ENCODE assay signal across 19 cellular contexts in genomic region chr11:9379046-9379445, GRCh38.
"Had no signal": no experiment of that assay in that cellular context is flagged by ENCODE, and none has a peak within 500 bp of the region (broad histone marks: within the 10 kb centered on the region; RNA-seq: fewer than 3 reads in every experiment).

No MANE protein-coding gene starts in this region.

- H3K4me1 ChIP-seq: body of pancreas had no signal

- H3K27me3 ChIP-seq: body of pancreas, esophagus squamous epithelium, heart right ventricle, thyroid gland had no signal

- H3K36me3 Mint-ChIP-seq: activated CD4-positive, alpha-beta memory T cell treated with anti-CD3 and anti-CD28 coated beads for 36 hours; immature natural killer cell; naive thymus-derived CD4-positive, alpha-beta T cell had no signal

- ATAC-seq: activated CD4-positive, alpha-beta T cell treated with anti-CD3 and anti-CD28 coated beads for 36 hours; body of pancreas; heart right ventricle; left ventricle myocardium superior; mucosa of descending colon; naive thymus-derived CD4-positive, alpha-beta T cell; stimulated activated naive B cell treated with anti-CD40 and anti-IgM and Interleukin-4, amounts not matched to agents 10 μg/mL and 1 μg/mL and 100 μg/mL, for 72 hours had no signal

- H3K27ac ChIP-seq: body of pancreas, esophagus squamous epithelium, heart right ventricle, thyroid gland, WERI-Rb-1 had no signal

- H3K27me3 Mint-ChIP-seq: activated CD4-positive, alpha-beta memory T cell treated with anti-CD3 and anti-CD28 coated beads for 36 hours; activated CD4-positive, alpha-beta T cell treated with anti-CD3 and anti-CD28 coated beads for 36 hours; stimulated activated naive B cell treated with anti-CD40 and anti-IgM and Interleukin-4, amounts not matched to agents 10 μg/mL and 1 μg/mL and 100 μg/mL, for 72 hours had no signal

- H3K4me3 ChIP-seq: body of pancreas, esophagus squamous epithelium, heart right ventricle, mucosa of descending colon, thyroid gland had no signal

- H3K4me3 Mint-ChIP-seq: activated CD4-positive, alpha-beta memory T cell treated with anti-CD3 and anti-CD28 coated beads for 36 hours; activated CD4-positive, alpha-beta T cell treated with anti-CD3 and anti-CD28 coated beads for 36 hours; immature natural killer cell; stimulated activated naive B cell treated with anti-CD40 and anti-IgM and Interleukin-4, amounts not matched to agents 10 μg/mL and 1 μg/mL and 100 μg/mL, for 72 hours had no signal

- H3K27ac Mint-ChIP-seq: activated CD4-positive, alpha-beta memory T cell treated with anti-CD3 and anti-CD28 coated beads for 36 hours; activated CD4-positive, alpha-beta T cell treated with anti-CD3 and anti-CD28 coated beads for 36 hours; immature natural killer cell; stimulated activated naive B cell treated with anti-CD40 and anti-IgM and Interleukin-4, amounts not matched to agents 10 μg/mL and 1 μg/mL and 100 μg/mL, for 72 hours had no signal

- H3K9me3 Mint-ChIP-seq: activated CD4-positive, alpha-beta memory T cell treated with anti-CD3 and anti-CD28 coated beads for 36 hours; immature natural killer cell; naive thymus-derived CD4-positive, alpha-beta T cell; stimulated activated naive B cell treated with anti-CD40 and anti-IgM and Interleukin-4, amounts not matched to agents 10 μg/mL and 1 μg/mL and 100 μg/mL, for 72 hours had no signal

- H3K36me3 ChIP-seq: esophagus squamous epithelium, heart right ventricle, thyroid gland, WERI-Rb-1 had no signal

- H3K9me3 ChIP-seq: body of pancreas, esophagus squamous epithelium, heart right ventricle, mucosa of descending colon, thyroid gland had no signal

- DNase-seq: activated CD4-positive, alpha-beta memory T cell treated with anti-CD3 and anti-CD28 coated beads for 36 hours; activated CD4-positive, alpha-beta T cell treated with anti-CD3 and anti-CD28 coated beads for 36 hours; activated naive CD4-positive, alpha-beta T cell; activated T-cell treated with anti-CD3 and anti-CD28 coated beads for 4 hours; body of pancreas; dermis blood vessel endothelial cell; effector memory CD4-positive, alpha-beta T cell; esophagus squamous epithelium; heart right ventricle; immature natural killer cell; kidney glomerular epithelial cell; left ventricle myocardium superior; mesenchymal stem cell; mucosa of descending colon; naive thymus-derived CD4-positive, alpha-beta T cell; retina; stimulated activated naive B cell treated with anti-CD40 and anti-IgM and Interleukin-4, amounts not matched to agents 10 μg/mL and 1 μg/mL and 100 μg/mL, for 72 hours; thyroid gland; WERI-Rb-1 had no signal
